In genomic region chrX:66731398-66731797, GRCh38 we compare ENCODE assay signal across 9 cellular contexts.
DNase-seq lines count a peak whose midpoint lies in the region; ATAC-seq and TF ChIP-seq lines count a peak whose summit lies in the region.
"Had no signal": no experiment of that assay in that cellular context is flagged by ENCODE, and none has a peak within 500 bp of the region (broad histone marks: within the 10 kb centered on the region; RNA-seq: fewer than 3 reads in every experiment).

No MANE protein-coding gene starts in this region.

- H3K27ac ChIP-seq in left ventricle myocardium inferior (replicated peaks) (no peak overlapping the region), VCaP (no peak overlapping the region)

- H3K36me3 ChIP-seq in left ventricle myocardium inferior = no peaks in the 10 kb centered on the region

- intact Hi-C loops in left ventricle myocardium inferior (cut with micrococcal nuclease) (no loop called here), Right ventricle myocardium inferior (cut with DNase I) (no loop called here), lower leg skin (cut with DNase I; ENCODE audit: low total_unique reads) (no loop called here)

- H3K9me3 ChIP-seq in left ventricle myocardium inferior (replicated peaks) = no peaks in the 10 kb centered on the region

- TF ChIP-seq POLR2A in lower leg skin (IDR thresholded peaks at IDR 0.05) = no peak

- ATAC-seq in Right ventricle myocardium inferior (no peak), left lobe of liver (peak; percentile 50)

- DNase-seq in left ventricle myocardium inferior (no peak), Right ventricle myocardium inferior (ENCODE audit: missing footprints) (no peak), HT1080 (ENCODE audit: low read depth) (peak; percentile 7), left lobe of liver (ENCODE audit: low spot score) (no peak), NCI-H1436 treated with DMSO at 0.1 percent for 48 hours (lab: John Stamatoyannopoulos, UW) (no peak), lower leg skin (ENCODE audit: low spot score in 2 of 2) (no peak)
- no peak for DNase-seq in effector CD8-positive, alpha-beta T cell (lab: John Stamatoyannopoulos, UW)
- DNase-seq: activated naive CD8-positive, alpha-beta T cell treated with anti-CD3 and anti-CD28 coated beads, Interleukin-2, amount 10 ng/mL, durations not matched to agents 7 days and 5 days had no signal

- H3K4me3 ChIP-seq in left ventricle myocardium inferior = no peak overlapping the region
- H3K4me3 ChIP-seq in lower leg skin (ENCODE audit: low read depth, poor library complexity, severe bottlenecking) = no peak overlapping the region

- H3K4me1 ChIP-seq in left ventricle myocardium inferior = no peaks in the 10 kb centered on the region

- no peaks in the 10 kb centered on the region for H3K27me3 ChIP-seq in left ventricle myocardium inferior (ENCODE audit: low read depth)

- 30 to 37% methylated on average over 2 of the region's 2 CpGs for WGBS in lower leg skin, 2 donors

- TF ChIP-seq CTCF in left ventricle myocardium inferior (IDR thresholded peaks at IDR 0.05; ENCODE audit: borderline replicate concordance) (peak; percentile 39), VCaP (conservative IDR thresholded peaks at IDR 0.05) (peak; percentile 39), lower leg skin (IDR thresholded peaks at IDR 0.05) (no peak)

Comparison
In these comparisons a context has a peak if more than half of its experiments do, and no peak if none do; other contexts are left out.
1. CTCF ChIP-seq: peak in left ventricle myocardium inferior (single experiment) and VCaP (single experiment); none in lower leg skin (0 of 3).